In the genomic region with DNA sequence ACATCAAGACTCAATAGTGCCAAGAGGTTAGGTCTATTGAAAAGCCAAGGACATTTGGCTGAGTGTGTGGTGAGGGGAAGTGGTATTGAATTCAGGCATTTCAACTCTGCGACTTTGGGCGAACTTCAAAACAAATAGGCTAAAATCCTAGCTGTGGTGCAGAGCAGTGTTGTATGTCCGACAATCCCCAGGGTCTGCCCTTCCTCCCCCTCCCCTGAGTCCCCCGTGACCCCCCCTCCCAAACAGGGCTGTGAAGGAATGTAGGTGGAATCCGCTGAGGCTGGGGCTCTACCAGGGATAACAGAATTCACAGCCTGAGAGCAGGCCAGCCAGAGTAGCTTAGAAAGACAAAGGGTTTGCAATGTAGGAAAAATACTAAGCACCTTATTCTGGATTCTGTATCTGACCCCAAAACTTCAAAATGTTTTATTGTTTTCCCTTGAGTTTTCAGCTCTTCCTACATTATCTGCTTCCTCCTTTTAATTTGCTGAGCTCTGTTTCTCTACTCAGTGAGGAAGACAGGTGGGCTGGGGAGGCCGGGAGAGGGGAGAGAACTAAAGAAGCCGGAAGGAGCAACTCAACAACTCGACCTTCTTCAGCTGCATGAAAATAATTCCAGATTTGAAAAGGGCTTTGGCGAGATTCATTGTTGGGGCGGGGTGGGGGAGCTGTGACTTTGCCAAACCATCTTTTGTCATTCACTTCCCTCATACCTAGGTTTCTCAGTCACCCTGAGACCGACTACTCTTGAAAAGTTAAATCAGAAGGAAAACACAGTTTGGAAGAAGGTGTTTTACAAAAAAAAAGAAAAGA, we compare ENCODE assay signal across 11 cellular contexts.
A peak's percentile ranks its signal among the peaks of the same experiment; 100 is the strongest.
DNase-seq lines count a peak whose midpoint lies in the region; ATAC-seq, FAIRE-seq and TF ChIP-seq lines count a peak whose summit lies in the region.
"Had no signal": no experiment of that assay in that cellular context is flagged by ENCODE, and none has a peak within 500 bp of the region (broad histone marks: within the 10 kb centered on the region; RNA-seq: fewer than 3 reads in every experiment).

No MANE protein-coding gene starts in this region.

- H3K4me1 Mint-ChIP-seq in astrocyte (ENCODE audit: low read depth, unreplicated experiment) (peaks cover 20% of the 10 kb centered on the region), nephron progenitor cell (peaks cover 51% of the 10 kb centered on the region), type B pancreatic cell (ENCODE audit: unreplicated experiment) (peaks cover 34% of the 10 kb centered on the region)

- H3K9me3 ChIP-seq in astrocyte (ENCODE audit: insufficient read depth, low read depth, low read length), result no peaks in the 10 kb centered on the region
- no peaks in the 10 kb centered on the region for H3K9me3 ChIP-seq in cardiac muscle cell (ENCODE audit: low read depth)
- H3K9me3 ChIP-seq: colonic mucosa had no signal

- H3K4me1 ChIP-seq in astrocyte (ENCODE audit: insufficient read depth, low read length) (no peaks in the 10 kb centered on the region), cardiac muscle cell (ENCODE audit: low read depth) (peaks cover 21% of the 10 kb centered on the region)
- H3K4me1 ChIP-seq: colonic mucosa had no signal

- H3K4me3 Mint-ChIP-seq in astrocyte (ENCODE audit: unreplicated experiment), result peak overlapping the region; percentile 0
- peak overlapping the region; percentile 68 for H3K4me3 Mint-ChIP-seq in nephron progenitor cell
- H3K4me3 Mint-ChIP-seq in type B pancreatic cell, result peak overlapping the region; percentile 62

- ATAC-seq in GM19455 (IDR thresholded peaks at IDR 0.05; ENCODE audit: unreplicated experiment), result no peak

- DNase-seq in astrocyte (ENCODE audit: low read depth) (peak; percentile 48), cardiac muscle cell (ENCODE audit: low read depth in 1 of 2, low spot score in 1 of 2) (peak; percentile 45 to 79), nephron progenitor cell (peak; percentile 65), type B pancreatic cell (ENCODE audit: extremely low spot score, unreplicated experiment) (no peak), NCI-H146 (lab: John Stamatoyannopoulos, UW) (no peak), NCI-H1436 (lab: John Stamatoyannopoulos, UW) (no peak)
- no peak for DNase-seq in stimulated activated CD4-positive, alpha-beta T cell treated with anti-CD3 and anti-CD28 coated beads, Interleukin-4, amount 100 ng/mL, for 24 hours
- DNase-seq: activated effector memory CD4-positive, alpha-beta T cell treated with anti-CD3 and anti-CD28 coated beads, Interleukin-2, amount 50 U/mL, for 16 hours; colonic mucosa; NCI-H2029 had no signal

- H3K4me2 ChIP-seq in astrocyte (ENCODE audit: low read length), result peak overlapping the region; percentile 43

- H3K27me3 ChIP-seq in astrocyte (ENCODE audit: insufficient read depth, low read length), result no peaks in the 10 kb centered on the region
- H3K27me3 ChIP-seq in cardiac muscle cell, result no peaks in the 10 kb centered on the region
- H3K27me3 ChIP-seq: colonic mucosa had no signal

- H3K36me3 ChIP-seq in astrocyte (ENCODE audit: insufficient read depth, low read length) (no peaks in the 10 kb centered on the region), cardiac muscle cell (no peaks in the 10 kb centered on the region)
- H3K36me3 ChIP-seq: colonic mucosa had no signal

- TF ChIP-seq CTCF in astrocyte (IDR thresholded peaks at IDR 0.05; ENCODE audit: insufficient read depth, low read depth, low read length) (no peak), cardiac muscle cell (IDR thresholded peaks at IDR 0.05; ENCODE audit: low read depth, low read length) (no peak), nephron progenitor cell (IDR thresholded peaks at IDR 0.05) (no peak), type B pancreatic cell (conservative IDR thresholded peaks at IDR 0.05) (no peak)

- peak overlapping the region; percentile 28 for H2AFZ ChIP-seq in astrocyte (ENCODE audit: low read depth, low read length)

- H3K9me3 Mint-ChIP-seq in astrocyte (ENCODE audit: unreplicated experiment) (no peaks in the 10 kb centered on the region), nephron progenitor cell (peaks cover 15% of the 10 kb centered on the region), type B pancreatic cell (peaks cover 13% of the 10 kb centered on the region)

- H3K27ac Mint-ChIP-seq in astrocyte (ENCODE audit: unreplicated experiment) (peak overlapping the region; percentile 88), nephron progenitor cell (peak overlapping the region; percentile 90), type B pancreatic cell (peak overlapping the region; percentile 60)

- H3K79me2 ChIP-seq in astrocyte (ENCODE audit: insufficient read depth, low read length), result no peaks in the 10 kb centered on the region

- H3K27me3 Mint-ChIP-seq in astrocyte (ENCODE audit: low read depth, unreplicated experiment) (no peaks in the 10 kb centered on the region), nephron progenitor cell (ENCODE audit: low read depth, poor library complexity) (no peaks in the 10 kb centered on the region), type B pancreatic cell (no peaks in the 10 kb centered on the region)

- FAIRE-seq in astrocyte (lab: Jason Lieb, UNC), result no peak

- no peaks in the 10 kb centered on the region for H3K36me3 Mint-ChIP-seq in astrocyte (ENCODE audit: low read depth, unreplicated experiment)
- H3K36me3 Mint-ChIP-seq in nephron progenitor cell (ENCODE audit: low read depth), result peaks cover 6% of the 10 kb centered on the region
- H3K36me3 Mint-ChIP-seq in type B pancreatic cell, result peaks cover 3% of the 10 kb centered on the region

- no peak overlapping the region for H3K4me3 ChIP-seq in astrocyte (ENCODE audit: insufficient read depth, low read depth, low read length)
- H3K4me3 ChIP-seq in cardiac muscle cell, result no peak overlapping the region
- H3K4me3 ChIP-seq: colonic mucosa had no signal

- H4K20me1 ChIP-seq in astrocyte (ENCODE audit: insufficient read depth, low read length), result no peaks in the 10 kb centered on the region

- no peak overlapping the region for H3K27ac ChIP-seq in astrocyte (ENCODE audit: low read depth, low read length)
- peak overlapping the region; percentile 88 for H3K27ac ChIP-seq in cardiac muscle cell
- H3K27ac ChIP-seq: colonic mucosa had no signal

- H3K9ac ChIP-seq in astrocyte (ENCODE audit: low read length), result no peak overlapping the region

Comparison
In these comparisons a context has a peak if more than half of its experiments do, and no peak if none do; other contexts are left out.
1. DNase-seq: peak in astrocyte (single experiment), cardiac muscle cell (2 of 2) and nephron progenitor cell (single experiment); none in type B pancreatic cell (single experiment), NCI-H146 (single experiment), stimulated activated CD4-positive, alpha-beta T cell treated with anti-CD3 and anti-CD28 coated beads, Interleukin-4, amount 100 ng/mL, for 24 hours (single experiment) and NCI-H1436 (single experiment).
2. H3K4me3 Mint-ChIP-seq: peak in every context shown above with its lines; median percentile 68 in nephron progenitor cell; 62 in type B pancreatic cell; 0 in astrocyte.
3. Peak in every context shown above with its lines, with median percentiles within 50 percentile points of each other: H3K27ac Mint-ChIP-seq.